In genomic region chr13:40613192-40613818, GRCh38 we compare ENCODE assay signal across 8 cellular contexts. TPM values are rescaled to one million over a fixed set of nuclear protein-coding genes. Genes with fewer than 3 reads are reported as not detected.
DNase-seq lines count a peak whose midpoint lies in the region; ATAC-seq and TF ChIP-seq lines count a peak whose summit lies in the region.

No MANE protein-coding gene starts in this region.

- intact Hi-C loops in activated CD8-positive, alpha-beta T cell treated with anti-CD3 and anti-CD28 coated beads for 36 hours (cut with micrococcal nuclease): loop anchor here (5.0 kb wide), 1 partner anchor 49 kb away; no protein-coding TSS in a partner anchor
- intact Hi-C loops in heart right ventricle (cut with DNase I): no loop called here

- H3K9me3 Mint-ChIP-seq in activated CD8-positive, alpha-beta T cell treated with anti-CD3 and anti-CD28 coated beads for 36 hours: peaks cover 3% of the 10 kb centered on the region

- TF ChIP-seq CTCF in activated CD8-positive, alpha-beta T cell treated with anti-CD3 and anti-CD28 coated beads for 36 hours (IDR thresholded peaks at IDR 0.05): no peak
- TF ChIP-seq CTCF in heart right ventricle (IDR thresholded peaks at IDR 0.05) (no peak), omental fat pad (IDR thresholded peaks at IDR 0.05) (no peak)

- H3K27me3 ChIP-seq in heart right ventricle: no peaks in the 10 kb centered on the region

- H3K9me3 ChIP-seq in heart right ventricle: no peaks in the 10 kb centered on the region

- ATAC-seq in activated CD4-positive, CD25-positive, alpha-beta regulatory T cell treated with anti-CD3 and anti-CD28 coated beads, Interleukin-2, amount 50 U/mL, for 24 hours: peak; percentile 76 to 82
- peak; percentile 76 for ATAC-seq in HG03108 (IDR thresholded peaks at IDR 0.05; ENCODE audit: unreplicated experiment)
- peak; percentile 90 for ATAC-seq in activated CD8-positive, alpha-beta T cell treated with anti-CD3 and anti-CD28 coated beads for 36 hours
- ATAC-seq in heart right ventricle: peak; percentile 60 to 85 (median 80)
- no peak for ATAC-seq in omental fat pad (ENCODE audit: low FRiP score)

- peaks cover 33% of the 10 kb centered on the region for H3K36me3 Mint-ChIP-seq in activated CD8-positive, alpha-beta T cell treated with anti-CD3 and anti-CD28 coated beads for 36 hours (ENCODE audit: low read depth)

- H3K4me1 ChIP-seq in heart right ventricle: peaks cover 3 to 90% (median 81%) of the 10 kb centered on the region in 9 donors

- peaks cover 93% of the 10 kb centered on the region for H3K4me1 Mint-ChIP-seq in activated CD8-positive, alpha-beta T cell treated with anti-CD3 and anti-CD28 coated beads for 36 hours (ENCODE audit: low read depth)

- POLR2A ChIA-PET in activated CD8-positive, alpha-beta T cell treated with anti-CD3 and anti-CD28 coated beads for 36 hours (lab: Charles Lee): interaction anchor here (0.6 to 3.5 kb wide), 8 partner anchors 9 to 73 kb away, joined by 3 to 14 read pairs (median 4); no protein-coding TSS in a partner anchor

- WGBS in heart right ventricle, 2 donors: 34 to 35% methylated on average over 7 of the region's 7 CpGs

- H3K4me3 ChIP-seq in heart right ventricle: no peak overlapping the region

- CTCF ChIA-PET in activated CD8-positive, alpha-beta T cell treated with anti-CD3 and anti-CD28 coated beads for 36 hours (lab: Charles Lee): interaction anchor here (0.6 to 2.9 kb wide), 3 partner anchors 55 to 532 kb away, joined by 3 to 9 read pairs (median 4); no protein-coding TSS in a partner anchor

- H3K27me3 Mint-ChIP-seq in activated CD8-positive, alpha-beta T cell treated with anti-CD3 and anti-CD28 coated beads for 36 hours: no peaks in the 10 kb centered on the region

- peak overlapping the region in 9 of 10 donors; percentile 6 to 64 (median 45) for H3K27ac ChIP-seq in heart right ventricle

- H3K27ac Mint-ChIP-seq in activated CD8-positive, alpha-beta T cell treated with anti-CD3 and anti-CD28 coated beads for 36 hours: peak overlapping the region; percentile 96

- H3K4me3 Mint-ChIP-seq in activated CD8-positive, alpha-beta T cell treated with anti-CD3 and anti-CD28 coated beads for 36 hours: peak overlapping the region; percentile 75

- H3K36me3 ChIP-seq in heart right ventricle: no peaks in the 10 kb centered on the region

- DNase-seq in activated CD4-positive, CD25-positive, alpha-beta regulatory T cell treated with anti-CD3 and anti-CD28 coated beads, Interleukin-2, amount 50 U/mL, for 72 hours: no peak
- DNase-seq in activated CD8-positive, alpha-beta T cell treated with anti-CD3 and anti-CD28 coated beads for 36 hours: peak; percentile 73
- peak in 1 of 2 donors; percentile 60 for DNase-seq in heart right ventricle
- peak; percentile 19 for DNase-seq in stimulated activated CD8-positive, alpha-beta memory T cell treated with anti-CD3 and anti-CD28 coated beads, Interleukin-4, amount 100 ng/mL, for 24 hours (ENCODE audit: low read depth)
- DNase-seq in omental fat pad (ENCODE audit: low spot score): no peak
- no peak for DNase-seq in SIG-M5 (lab: John Stamatoyannopoulos, UW)

RNA-seq across cellular contexts. Expression of gene FOXO1, which starts 53.1 kb away (rescaled TPM):
- 10 to 100 TPM; 30.6 to 30.8 TPM for total RNA-seq in activated CD8-positive, alpha-beta T cell treated with anti-CD3 and anti-CD28 coated beads for 36 hours
- total RNA-seq in heart right ventricle (10 to 100 TPM; 12.3 to 31.2 (median 17.3) TPM), omental fat pad (100 to 1,000 TPM in 1 of 4 donors, 10 to 100 TPM in 3; 65.7 to 111 (median 87.5) TPM)
- polyA plus RNA-seq in heart right ventricle: 1 to 10 TPM; 3.4 to 9.0 TPM

Comparison
In these comparisons a context has a peak if more than half of its experiments do, and no peak if none do; other contexts are left out.
1. DNase-seq: peak in activated CD8-positive, alpha-beta T cell treated with anti-CD3 and anti-CD28 coated beads for 36 hours (single experiment) and stimulated activated CD8-positive, alpha-beta memory T cell treated with anti-CD3 and anti-CD28 coated beads, Interleukin-4, amount 100 ng/mL, for 24 hours (single experiment); none in activated CD4-positive, CD25-positive, alpha-beta regulatory T cell treated with anti-CD3 and anti-CD28 coated beads, Interleukin-2, amount 50 U/mL, for 72 hours (single experiment), omental fat pad (single experiment) and SIG-M5 (single experiment).